ENCODE assay signal across 21 cellular contexts in genomic region chr2:44230378-44230777, GRCh38. TPM values are rescaled to one million over a fixed set of nuclear protein-coding genes. Genes with fewer than 3 reads are reported as not detected.
A peak's percentile ranks its signal among the peaks of the same experiment; 100 is the strongest.
DNase-seq lines count a peak whose midpoint lies in the region; ATAC-seq and TF ChIP-seq lines count a peak whose summit lies in the region.
"Had no signal": no experiment of that assay in that cellular context is flagged by ENCODE, and none has a peak within 500 bp of the region (broad histone marks: within the 10 kb centered on the region; RNA-seq: fewer than 3 reads in every experiment).

No MANE protein-coding gene starts in this region.

- peaks cover 38% of the 10 kb centered on the region for H3K36me3 Mint-ChIP-seq in GM23338 (ENCODE audit: low read depth)
- H3K36me3 Mint-ChIP-seq in effector memory CD8-positive, alpha-beta T cell (ENCODE audit: insufficient read depth): peaks cover 34% of the 10 kb centered on the region

- H3K4me3 ChIP-seq in GM23338 (no peak overlapping the region), trophoblast cell (ENCODE audit: low read depth, low read length) (no peak overlapping the region)
- H3K4me3 ChIP-seq: BLaER1 treated with 17β-estradiol and CSF1 and Interleukin-3, amounts not matched to agents 10 nM and 100 nM; GM23248; skin epidermis had no signal

- no peaks in the 10 kb centered on the region for H3K9me3 ChIP-seq in trophoblast cell (ENCODE audit: insufficient read depth, low read depth, low read length)
- H3K9me3 ChIP-seq: BLaER1 treated with 17β-estradiol and CSF1 and Interleukin-3, amounts not matched to agents 10 nM and 100 nM had no signal

- H3K23ac ChIP-seq in trophoblast cell (ENCODE audit: low read length): no peak overlapping the region

- no peak overlapping the region for H4K8ac ChIP-seq in trophoblast cell (ENCODE audit: low read depth, low read length)

- H2AFZ ChIP-seq in GM23338 (no peak overlapping the region), trophoblast cell (ENCODE audit: insufficient read depth, low read length, poor library complexity) (no peak overlapping the region)
- H2AFZ ChIP-seq: GM23248, parathyroid adenoma had no signal

- H3K36me3 ChIP-seq in GM23338 (ENCODE audit: insufficient read depth) (no peaks in the 10 kb centered on the region), trophoblast cell (ENCODE audit: control insufficient read depth in 1 of 2, insufficient read depth in 2 of 2, low read length in 2 of 2) (peaks cover 3 to 4% of the 10 kb centered on the region in 2 experiments)

- H3K9me2 ChIP-seq in GM23338 (ENCODE audit: insufficient read depth): no peaks in the 10 kb centered on the region

- no peak overlapping the region for H2AK5ac ChIP-seq in trophoblast cell (ENCODE audit: low read length)

- no peak overlapping the region for H2BK5ac ChIP-seq in trophoblast cell (ENCODE audit: low read depth, low read length, poor library complexity)

- DNase-seq in DMS 273 (lab: John Stamatoyannopoulos, UW; ENCODE audit: unreplicated experiment) (peak; percentile 9), DMS 273 treated with DMSO at 0.1 percent for 48 hours (lab: John Stamatoyannopoulos, UW) (no peak), GM23338 (ENCODE audit: low spot score) (peak; percentile 28), trophoblast cell (no peak), NOMO-1 treated with DMSO at 0.1 percent for 48 hours (lab: John Stamatoyannopoulos, UW; ENCODE audit: unreplicated experiment) (no peak), ecto neural progenitor cell (ENCODE audit: low spot score) (no peak)
- no peak for DNase-seq in effector memory CD8-positive, alpha-beta T cell
- DNase-seq: effector CD4-positive, alpha-beta T cell; GM23248; MM.1S; NCI-H2227 treated with DMSO at 0.1 percent for 48 hours; SIG-M5; stimulated activated CD4-positive, alpha-beta T cell treated with anti-CD3 and anti-CD28 coated beads, Interleukin-4, amount 100 ng/mL, for 1 hour; T-helper 2 cell had no signal

- H3K4me2 ChIP-seq in GM23338 (no peak overlapping the region), trophoblast cell (ENCODE audit: low read length) (no peak overlapping the region)
- H3K4me2 ChIP-seq: BLaER1 treated with 17β-estradiol and CSF1 and Interleukin-3, amounts not matched to agents 10 nM and 100 nM had no signal

- no CpG with 5 or more reads among the region's 3 CpGs for WGBS in trophoblast cell (ENCODE audit: extremely low coverage, insufficient coverage, insufficient read length)

- peaks cover 30% of the 10 kb centered on the region for H3K4me1 Mint-ChIP-seq in GM23338
- H3K4me1 Mint-ChIP-seq in effector memory CD8-positive, alpha-beta T cell (ENCODE audit: low read depth in 2 of 2): peaks cover 4 to 5% of the 10 kb centered on the region in 2 donors

- H3K27me3 Mint-ChIP-seq in GM23338 (ENCODE audit: insufficient read depth, low read depth, poor library complexity): peaks cover 2% of the 10 kb centered on the region
- H3K27me3 Mint-ChIP-seq in effector memory CD8-positive, alpha-beta T cell: no peaks in the 10 kb centered on the region

- H3K79me2 ChIP-seq in GM23338 (replicated peaks; ENCODE audit: insufficient read depth) (peaks cover 4% of the 10 kb centered on the region; the same call in 1 of the 2 replicates), trophoblast cell (ENCODE audit: control insufficient read depth, insufficient read depth, low read length, poor library complexity) (no peaks in the 10 kb centered on the region)
- H3K79me2 ChIP-seq: parathyroid adenoma had no signal

- no peak overlapping the region for H3K14ac ChIP-seq in trophoblast cell (ENCODE audit: low read length)

- H3K27ac ChIP-seq in GM23338 (ENCODE audit: low read depth) (peak overlapping the region; percentile 28; the same call in 1 of the 2 replicates), trophoblast cell (ENCODE audit: low read depth, low read length) (no peak overlapping the region)
- H3K27ac ChIP-seq: 22Rv1; BLaER1 treated with 17β-estradiol and CSF1 and Interleukin-3, amounts not matched to agents 10 nM and 100 nM; GM23248; parathyroid adenoma; skin epidermis had no signal

- no peak for ATAC-seq in GM23338
- no peak for ATAC-seq in effector memory CD8-positive, alpha-beta T cell (replicated peaks)
- no peak for ATAC-seq in HG02981 (IDR thresholded peaks at IDR 0.05; ENCODE audit: unreplicated experiment)

- H4K20me1 ChIP-seq in GM23338 (replicated peaks; ENCODE audit: insufficient read depth): no peaks in the 10 kb centered on the region

- no peaks in the 10 kb centered on the region for H3K9me3 Mint-ChIP-seq in GM23338
- no peaks in the 10 kb centered on the region for H3K9me3 Mint-ChIP-seq in effector memory CD8-positive, alpha-beta T cell

- H3K9ac ChIP-seq in trophoblast cell (ENCODE audit: low read length): no peak overlapping the region
- H3K9ac ChIP-seq: BLaER1 treated with 17β-estradiol and CSF1 and Interleukin-3, amounts not matched to agents 10 nM and 100 nM; GM23248; parathyroid adenoma had no signal

- H3K18ac ChIP-seq in trophoblast cell (ENCODE audit: low read length): no peak overlapping the region

- H3K4ac ChIP-seq in trophoblast cell (ENCODE audit: low read depth, low read length): peak overlapping the region; percentile 14

- no peak overlapping the region; the same call in 2 of the 3 replicates for H3K4me3 Mint-ChIP-seq in GM23338
- no peak overlapping the region for H3K4me3 Mint-ChIP-seq in effector memory CD8-positive, alpha-beta T cell

- H4K91ac ChIP-seq in trophoblast cell (ENCODE audit: low read depth, low read length): no peak overlapping the region

- H3K27me3 ChIP-seq in GM23338 (ENCODE audit: insufficient read depth) (no peaks in the 10 kb centered on the region), trophoblast cell (ENCODE audit: insufficient read depth, low read length) (no peaks in the 10 kb centered on the region)
- H3K27me3 ChIP-seq: BLaER1 treated with 17β-estradiol and CSF1 and Interleukin-3, amounts not matched to agents 10 nM and 100 nM had no signal

- no peaks in the 10 kb centered on the region for H3F3A ChIP-seq in GM23338 (replicated peaks; ENCODE audit: low read depth)

- peak overlapping the region; percentile 46 for H3K27ac Mint-ChIP-seq in GM23338
- H3K27ac Mint-ChIP-seq in effector memory CD8-positive, alpha-beta T cell: peak overlapping the region; percentile 3 to 39

- no peaks in the 10 kb centered on the region for H3K79me1 ChIP-seq in trophoblast cell (ENCODE audit: low read length)

- TF ChIP-seq CTCF in GM23338 (conservative IDR thresholded peaks at IDR 0.05; ENCODE audit: low read depth in 2 of 2): no peak

- H2BK120ac ChIP-seq in trophoblast cell (ENCODE audit: insufficient read depth, low read length, poor library complexity): no peak overlapping the region

- H2BK12ac ChIP-seq in trophoblast cell (ENCODE audit: low read length): no peak overlapping the region

- no peak overlapping the region for H4K12ac ChIP-seq in trophoblast cell (ENCODE audit: low read depth, low read length)

- H3K4me1 ChIP-seq in GM23338 (ENCODE audit: insufficient read depth): peaks cover 25% of the 10 kb centered on the region
- H3K4me1 ChIP-seq in trophoblast cell (ENCODE audit: control insufficient read depth in 1 of 2, insufficient read depth in 2 of 2, low read length in 2 of 2): peaks cover 0 to 2% of the 10 kb centered on the region in 2 experiments
- H3K4me1 ChIP-seq: BLaER1 treated with 17β-estradiol and CSF1 and Interleukin-3, amounts not matched to agents 10 nM and 100 nM; parathyroid adenoma had no signal

TF ChIP-seq in GM23338, 12 proteins besides CTCF, POLR2A, EP300 and RAD21 (continues in another document):
- TF ChIP-seq EZH2phosphoT487 (IDR thresholded peaks at IDR 0.05; ENCODE audit: unreplicated experiment): no peak
- TF ChIP-seq JUNB (IDR thresholded peaks at IDR 0.05; ENCODE audit: unreplicated experiment): no peak

RNA-seq across cellular contexts. Expression of gene SLC3A1, which starts 44.9 kb away (rescaled TPM):
- 0.19 and 1.0 TPM in 2 replicates for total RNA-seq in GM23338 (2014; rRNA removed; shearing (Covaris generic))
- polyA plus RNA-seq in GM23338 (2016; fragmentation: Nextera tagmentation; extraction: Ambion mirVana): 0.42 and 0.70 TPM in 2 replicates
- 0.25 and 0.30 TPM in 2 replicates for polyA plus RNA-seq in trophoblast cell (2013)
- total RNA-seq: activated CD8-positive, alpha-beta memory T cell treated with anti-CD3 and anti-CD28 coated beads for 36 hours; GM23248; myocyte had no signal

Comparison
In these comparisons a context has a peak if more than half of its experiments do, and no peak if none do; other contexts are left out.
1. DNase-seq: peak in DMS 273 (single experiment) and GM23338 (single experiment); none in DMS 273 treated with DMSO at 0.1 percent for 48 hours (single experiment), effector memory CD8-positive, alpha-beta T cell (0 of 3), trophoblast cell (0 of 2), NOMO-1 treated with DMSO at 0.1 percent for 48 hours (single experiment) and ecto neural progenitor cell (single experiment).